ENCODE assay signal across 28 cellular contexts in the genomic region with DNA sequence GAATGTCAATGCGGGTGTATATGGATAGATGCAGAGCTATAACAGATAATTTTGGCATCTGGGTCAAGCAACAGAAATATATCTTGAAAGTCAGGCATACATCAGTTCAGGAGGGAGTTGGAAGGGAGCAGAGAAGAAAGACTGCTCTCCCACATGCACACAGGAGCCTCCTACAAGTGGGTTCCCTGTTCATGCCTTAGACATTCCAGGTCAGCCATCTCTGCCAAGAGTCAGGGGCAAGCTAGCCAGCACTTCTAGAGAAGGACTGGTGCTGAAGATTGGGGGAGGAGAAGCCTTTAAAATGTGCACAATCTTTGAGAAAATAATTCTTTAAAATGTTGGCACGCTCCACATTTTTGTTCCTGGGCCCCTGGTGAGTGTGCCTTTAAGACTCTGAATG. TPM values are rescaled to one million over a fixed set of nuclear protein-coding genes. Genes with fewer than 3 reads are reported as not detected.
"Had no signal": no experiment of that assay in that cellular context is flagged by ENCODE, and none has a peak within 500 bp of the region (broad histone marks: within the 10 kb centered on the region; RNA-seq: fewer than 3 reads in every experiment).

No MANE protein-coding gene starts in this region.

- H3K4me1 Mint-ChIP-seq: natural killer cell; neural crest cell; stimulated activated effector memory CD8-positive, alpha-beta T cell treated with anti-CD3 and anti-CD28 coated beads, Interleukin-12 subunit alpha, Interleukin-12 subunit beta, amount 100 ng/mL, for 72 hours had no signal

- H3K4me3 Mint-ChIP-seq: naive thymus-derived CD4-positive, alpha-beta T cell; natural killer cell; nephron progenitor cell; neural crest cell; stimulated activated effector memory CD8-positive, alpha-beta T cell treated with anti-CD3 and anti-CD28 coated beads, Interleukin-12 subunit alpha, Interleukin-12 subunit beta, amount 100 ng/mL, for 72 hours; stimulated activated naive B cell treated with anti-CD40 and anti-IgM and Interleukin-4, amounts not matched to agents 10 μg/mL and 1 μg/mL and 100 μg/mL, for 72 hours; stimulated activated naive CD8-positive, alpha-beta T cell treated with anti-CD3 and anti-CD28 coated beads, Interleukin-15, Interleukin-2, amounts not matched to agents 100 ng/mL and 50 ng/mL, for 24 hours; type B pancreatic cell had no signal

- H3K36me3 Mint-ChIP-seq: naive thymus-derived CD4-positive, alpha-beta T cell; natural killer cell; stimulated activated effector memory CD8-positive, alpha-beta T cell treated with anti-CD3 and anti-CD28 coated beads, Interleukin-12 subunit alpha, Interleukin-12 subunit beta, amount 100 ng/mL, for 72 hours; type B pancreatic cell had no signal

- DNase-seq: naive thymus-derived CD4-positive, alpha-beta T cell; natural killer cell; nephron progenitor cell; nucleus accumbens; pancreas; right cardiac atrium; right lobe of liver; sigmoid colon; small intestine; stimulated activated CD4-positive, alpha-beta T cell treated with anti-CD3 and anti-CD28 coated beads, Interleukin-15, amount 100 ng/mL, for 24 hours; stimulated activated CD4-positive, alpha-beta T cell treated with anti-CD3 and anti-CD28 coated beads, Interleukin-2, amount 100 ng/mL, for 24 hours; stimulated activated CD4-positive, alpha-beta T cell treated with anti-CD3 and anti-CD28 coated beads, Interleukin-2, amount 100 ng/mL, for 48 hours; stimulated activated CD4-positive, alpha-beta T cell treated with anti-CD3 and anti-CD28 coated beads, Interleukin-4, amount 100 ng/mL, for 24 hours; stimulated activated naive B cell treated with anti-CD40 and anti-IgM and Interleukin-4, amounts not matched to agents 10 μg/mL and 1 μg/mL and 100 μg/mL, for 72 hours; stimulated activated naive CD4-positive, alpha-beta T cell treated with Interleukin-2 at 50 U/mL for 16 hours; stomach; tibial artery; transverse colon; upper lobe of right lung; uterus had no signal

- H3K27me3 ChIP-seq: pancreas, right lobe of liver, sigmoid colon, transverse colon, upper lobe of right lung, uterus had no signal

- H3K9me3 Mint-ChIP-seq: natural killer cell; neural crest cell; stimulated activated effector memory CD8-positive, alpha-beta T cell treated with anti-CD3 and anti-CD28 coated beads, Interleukin-12 subunit alpha, Interleukin-12 subunit beta, amount 100 ng/mL, for 72 hours; stimulated activated naive B cell treated with anti-CD40 and anti-IgM and Interleukin-4, amounts not matched to agents 10 μg/mL and 1 μg/mL and 100 μg/mL, for 72 hours; stimulated activated naive CD8-positive, alpha-beta T cell treated with anti-CD3 and anti-CD28 coated beads, Interleukin-15, Interleukin-2, amounts not matched to agents 100 ng/mL and 50 ng/mL, for 24 hours; type B pancreatic cell had no signal

- H3K9me3 ChIP-seq: neutrophil, pancreas, prostate gland, right lobe of liver, sigmoid colon, stomach, thoracic aorta, tibial artery, transverse colon, upper lobe of right lung, uterus had no signal

- H3K4me1 ChIP-seq: pancreas, prostate gland, right lobe of liver, sigmoid colon, stomach, tibial artery, transverse colon, uterus had no signal

- H3K27ac Mint-ChIP-seq: naive thymus-derived CD4-positive, alpha-beta T cell; natural killer cell; nephron progenitor cell; stimulated activated effector memory CD8-positive, alpha-beta T cell treated with anti-CD3 and anti-CD28 coated beads, Interleukin-12 subunit alpha, Interleukin-12 subunit beta, amount 100 ng/mL, for 72 hours; stimulated activated naive B cell treated with anti-CD40 and anti-IgM and Interleukin-4, amounts not matched to agents 10 μg/mL and 1 μg/mL and 100 μg/mL, for 72 hours; stimulated activated naive CD8-positive, alpha-beta T cell treated with anti-CD3 and anti-CD28 coated beads, Interleukin-15, Interleukin-2, amounts not matched to agents 100 ng/mL and 50 ng/mL, for 24 hours; type B pancreatic cell had no signal

- H3K27ac ChIP-seq: neutrophil, pancreas, prostate gland, right lobe of liver, sigmoid colon, stomach, thoracic aorta, tibial artery, transverse colon, upper lobe of right lung, uterus had no signal

- H3K36me3 ChIP-seq: neutrophil, pancreas, prostate gland, right lobe of liver, sigmoid colon, stomach, thoracic aorta, tibial artery, transverse colon, upper lobe of right lung, uterus had no signal

- H3K4me3 ChIP-seq: pancreas, prostate gland, right lobe of liver, sigmoid colon, stomach, thoracic aorta, tibial artery, transverse colon, upper lobe of right lung, uterus had no signal

RNA-seq across cellular contexts. Expression of a gene that starts 56.0 kb away (rescaled TPM):
- total RNA-seq: osteocyte had no signal
